ENCODE assay signal across 11 cellular contexts in the genomic region with DNA sequence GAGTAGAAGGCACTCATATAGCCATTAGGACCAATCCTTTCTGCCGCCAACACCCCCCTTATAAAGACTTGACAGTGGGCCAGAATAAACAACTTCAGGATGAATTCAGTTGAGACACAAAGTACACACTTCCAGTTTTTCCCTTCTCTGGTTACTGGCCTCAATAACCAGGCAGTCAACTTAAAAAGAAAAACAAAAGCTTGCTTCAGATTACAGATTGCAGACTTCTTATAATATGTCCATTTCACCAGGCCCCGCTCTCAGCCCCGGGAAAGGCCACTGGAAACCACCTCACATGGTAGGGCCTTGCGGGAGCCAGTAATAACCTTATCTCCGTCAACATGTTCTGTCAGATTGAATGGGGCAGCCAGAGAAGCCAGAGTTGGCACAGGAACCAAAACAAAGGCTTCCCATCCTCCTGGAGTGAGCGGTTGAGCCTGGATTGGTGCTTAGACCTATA.
DNase-seq lines count a peak whose midpoint lies in the region; ATAC-seq and TF ChIP-seq lines count a peak whose summit lies in the region.
"Had no signal": no experiment of that assay in that cellular context is flagged by ENCODE, and none has a peak within 500 bp of the region (broad histone marks: within the 10 kb centered on the region; RNA-seq: fewer than 3 reads in every experiment).

No MANE protein-coding gene starts in this region.

- ATAC-seq in GM19324 (IDR thresholded peaks at IDR 0.05; ENCODE audit: low FRiP score, unreplicated experiment): no peak
- no peak for ATAC-seq in stimulated activated naive CD8-positive, alpha-beta T cell treated with anti-CD3 and anti-CD28 coated beads, Interleukin-15, amount 100 ng/mL, for 72 hours
- no peak for ATAC-seq in activated T-cell treated with anti-CD3 and anti-CD28 coated beads, Interleukin-2, amount 50 U/mL, for 4 hours
- ATAC-seq: natural killer cell treated with Interleukin-12 subunit alpha and Interleukin-12 subunit beta and Interleukin-15 and Interleukin-18, amount 100 ng/mL, for 72 hours; stimulated activated naive CD8-positive, alpha-beta T cell treated with anti-CD3 and anti-CD28 coated beads, Interleukin-15, Interleukin-2, amounts not matched to agents 100 U/mL and 50 U/mL, for 24 hours had no signal

- WGBS in adipose tissue, 3 donors: 26 to 50% (median 42%) methylated on average over 6 of the region's 6 CpGs

- no peaks in the 10 kb centered on the region for H3K36me3 Mint-ChIP-seq in activated T-cell treated with anti-CD3 and anti-CD28 coated beads, Interleukin-2, amount 50 U/mL, for 4 hours (ENCODE audit: insufficient read depth)
- H3K36me3 Mint-ChIP-seq: natural killer cell treated with Interleukin-12 subunit alpha and Interleukin-12 subunit beta and Interleukin-15 and Interleukin-18, amount 100 ng/mL, for 72 hours had no signal

- intact Hi-C loops in left ventricle myocardium inferior (cut with micrococcal nuclease): no loop called here

- no peak for TF ChIP-seq CTCF in left ventricle myocardium inferior (IDR thresholded peaks at IDR 0.05; ENCODE audit: borderline replicate concordance)

- H3K27ac ChIP-seq in adipose tissue (ENCODE audit: low read depth, low read length) (peak overlapping the region; percentile 55), left ventricle myocardium inferior (replicated peaks) (peak overlapping the region; percentile 81), stomach smooth muscle (ENCODE audit: low read length) (peak overlapping the region; percentile 92)
- H3K27ac ChIP-seq: WERI-Rb-1 had no signal

- no peaks in the 10 kb centered on the region for H3K27me3 ChIP-seq in left ventricle myocardium inferior (ENCODE audit: low read depth)
- H3K27me3 ChIP-seq in stomach smooth muscle (ENCODE audit: control insufficient read depth in 1 of 2, insufficient read depth in 2 of 2, low read length in 2 of 2): no peaks in the 10 kb centered on the region

- H3K9me3 Mint-ChIP-seq in stimulated activated naive CD8-positive, alpha-beta T cell treated with anti-CD3 and anti-CD28 coated beads, Interleukin-15, amount 100 ng/mL, for 72 hours: no peaks in the 10 kb centered on the region
- no peaks in the 10 kb centered on the region for H3K9me3 Mint-ChIP-seq in activated T-cell treated with anti-CD3 and anti-CD28 coated beads, Interleukin-2, amount 50 U/mL, for 4 hours
- H3K9me3 Mint-ChIP-seq: natural killer cell treated with Interleukin-12 subunit alpha and Interleukin-12 subunit beta and Interleukin-15 and Interleukin-18, amount 100 ng/mL, for 72 hours had no signal

- no peak overlapping the region for H3K4me3 Mint-ChIP-seq in stimulated activated naive CD8-positive, alpha-beta T cell treated with anti-CD3 and anti-CD28 coated beads, Interleukin-15, amount 100 ng/mL, for 72 hours
- no peak overlapping the region for H3K4me3 Mint-ChIP-seq in activated T-cell treated with anti-CD3 and anti-CD28 coated beads, Interleukin-2, amount 50 U/mL, for 4 hours
- H3K4me3 Mint-ChIP-seq: natural killer cell treated with Interleukin-12 subunit alpha and Interleukin-12 subunit beta and Interleukin-15 and Interleukin-18, amount 100 ng/mL, for 72 hours had no signal

- no peaks in the 10 kb centered on the region for H3K36me3 ChIP-seq in left ventricle myocardium inferior
- no peaks in the 10 kb centered on the region for H3K36me3 ChIP-seq in stomach smooth muscle (ENCODE audit: control insufficient read depth in 2 of 2, insufficient read depth in 2 of 2, low read length in 2 of 2)
- H3K36me3 ChIP-seq: WERI-Rb-1 had no signal

- no peak overlapping the region for H3K4me3 ChIP-seq in left ventricle myocardium inferior
- H3K4me3 ChIP-seq in stomach smooth muscle (ENCODE audit: low read length in 2 of 2): peak overlapping the region in 1 of 2 donors; percentile 31

- peaks cover 11% of the 10 kb centered on the region for H3K4me1 Mint-ChIP-seq in stimulated activated naive CD8-positive, alpha-beta T cell treated with anti-CD3 and anti-CD28 coated beads, Interleukin-15, amount 100 ng/mL, for 72 hours
- H3K4me1 Mint-ChIP-seq in activated T-cell treated with anti-CD3 and anti-CD28 coated beads, Interleukin-2, amount 50 U/mL, for 4 hours (ENCODE audit: low read depth): peaks cover 3% of the 10 kb centered on the region

- peaks cover 39% of the 10 kb centered on the region for H3K27me3 Mint-ChIP-seq in stimulated activated naive CD8-positive, alpha-beta T cell treated with anti-CD3 and anti-CD28 coated beads, Interleukin-15, amount 100 ng/mL, for 72 hours
- peaks cover 10% of the 10 kb centered on the region for H3K27me3 Mint-ChIP-seq in activated T-cell treated with anti-CD3 and anti-CD28 coated beads, Interleukin-2, amount 50 U/mL, for 4 hours (ENCODE audit: low read depth)

- DNase-seq in LHCN-M2 (ENCODE audit: low read depth) (peak; percentile 74), left ventricle myocardium inferior (no peak), anterior cingulate cortex (lab: John Stamatoyannopoulos, UW) (no peak)
- DNase-seq in stimulated activated naive CD8-positive, alpha-beta T cell treated with anti-CD3 and anti-CD28 coated beads, Interleukin-15, amount 100 ng/mL, for 72 hours: no peak
- DNase-seq in activated T-cell treated with anti-CD3 and anti-CD28 coated beads, Interleukin-2, amount 50 U/mL, for 4 hours: no peak
- DNase-seq: stimulated activated naive CD8-positive, alpha-beta T cell treated with anti-CD3 and anti-CD28 coated beads, Interleukin-15, Interleukin-2, amounts not matched to agents 100 U/mL and 50 U/mL, for 24 hours; WERI-Rb-1 had no signal

- H3K27ac Mint-ChIP-seq in stimulated activated naive CD8-positive, alpha-beta T cell treated with anti-CD3 and anti-CD28 coated beads, Interleukin-15, amount 100 ng/mL, for 72 hours: no peak overlapping the region
- H3K27ac Mint-ChIP-seq: natural killer cell treated with Interleukin-12 subunit alpha and Interleukin-12 subunit beta and Interleukin-15 and Interleukin-18, amount 100 ng/mL, for 72 hours had no signal

- H3K4me1 ChIP-seq in left ventricle myocardium inferior (peaks cover 82% of the 10 kb centered on the region), stomach smooth muscle (ENCODE audit: control insufficient read depth, insufficient read depth, low read length) (peaks cover 52% of the 10 kb centered on the region)

- H3K9me3 ChIP-seq in left ventricle myocardium inferior (replicated peaks): no peaks in the 10 kb centered on the region
- no peaks in the 10 kb centered on the region for H3K9me3 ChIP-seq in stomach smooth muscle (ENCODE audit: control insufficient read depth in 2 of 2, low read length in 2 of 2)

- no peak overlapping the region for H3K9ac ChIP-seq in stomach smooth muscle (ENCODE audit: low read length in 2 of 2)
